Comparison of ENCODE assay signal across 30 cellular contexts in genomic region chr6:23537828-23538227, GRCh38.
"Had no signal": no experiment of that assay in that cellular context is flagged by ENCODE, and none has a peak within 500 bp of the region (broad histone marks: within the 10 kb centered on the region; RNA-seq: fewer than 3 reads in every experiment).

No MANE protein-coding gene starts in this region.

- H3K9me3 Mint-ChIP-seq: activated CD4-positive, alpha-beta T cell treated with anti-CD3 and anti-CD28 coated beads, Interleukin-2, amount 10 ng/mL, durations not matched to agents 24 days and 14 days; T-helper 2 cell treated with Interferon-gamma antibody and Interleukin-4, amounts not matched to agents 5 μg/mL and 100 μg/mL, for 36 hours had no signal

- H3K27ac ChIP-seq: body of pancreas, gastroesophageal sphincter, heart right ventricle had no signal

- H3K4me1 ChIP-seq: body of pancreas, heart right ventricle had no signal

- H3K27ac Mint-ChIP-seq: activated CD4-positive, alpha-beta memory T cell treated with anti-CD3 and anti-CD28 coated beads for 36 hours; activated CD4-positive, alpha-beta T cell treated with anti-CD3 and anti-CD28 coated beads for 36 hours; activated CD4-positive, alpha-beta T cell treated with anti-CD3 and anti-CD28 coated beads, Interleukin-2, amount 10 ng/mL, durations not matched to agents 24 days and 14 days; activated naive CD4-positive, alpha-beta T cell treated with anti-CD3 and anti-CD28 coated beads, Interleukin-2, amount 10 ng/mL, durations not matched to agents 7 days and 5 days; activated naive CD4-positive, alpha-beta T cell treated with anti-CD3 and anti-CD28 coated beads, Interleukin-2, amount 50 U/mL, for 72 hours; activated naive CD8-positive, alpha-beta T cell treated with anti-CD3 and anti-CD28 coated beads, Interleukin-2, amount 10 ng/mL, durations not matched to agents 7 days and 5 days; activated T-cell treated with anti-CD3 and anti-CD28 coated beads, Interleukin-2, amount 50 U/mL, for 24 hours; activated T-cell treated with anti-CD3 and anti-CD28 coated beads, Interleukin-2, amount 50 U/mL, for 72 hours; effector memory CD8-positive, alpha-beta T cell; T-helper 17 cell; T-helper 2 cell treated with Interferon-gamma antibody and Interleukin-4, amounts not matched to agents 5 μg/mL and 100 μg/mL, for 36 hours had no signal

- H3K27me3 ChIP-seq: body of pancreas, gastroesophageal sphincter, heart right ventricle had no signal

- H3K36me3 Mint-ChIP-seq: activated CD4-positive, alpha-beta memory T cell treated with anti-CD3 and anti-CD28 coated beads for 36 hours; activated naive CD4-positive, alpha-beta T cell treated with anti-CD3 and anti-CD28 coated beads, Interleukin-2, amount 10 ng/mL, durations not matched to agents 7 days and 5 days; activated naive CD4-positive, alpha-beta T cell treated with anti-CD3 and anti-CD28 coated beads, Interleukin-2, amount 50 U/mL, for 72 hours; activated naive CD8-positive, alpha-beta T cell treated with anti-CD3 and anti-CD28 coated beads, Interleukin-2, amount 10 ng/mL, durations not matched to agents 7 days and 5 days had no signal

- H3K27me3 Mint-ChIP-seq: activated CD4-positive, alpha-beta memory T cell treated with anti-CD3 and anti-CD28 coated beads for 36 hours; activated CD4-positive, alpha-beta T cell treated with anti-CD3 and anti-CD28 coated beads for 36 hours; activated CD4-positive, alpha-beta T cell treated with anti-CD3 and anti-CD28 coated beads, Interleukin-2, amount 10 ng/mL, durations not matched to agents 24 days and 14 days; activated naive CD4-positive, alpha-beta T cell treated with anti-CD3 and anti-CD28 coated beads, Interleukin-2, amount 10 ng/mL, durations not matched to agents 7 days and 5 days; activated naive CD8-positive, alpha-beta T cell treated with anti-CD3 and anti-CD28 coated beads, Interleukin-2, amount 10 ng/mL, durations not matched to agents 7 days and 5 days; activated T-cell treated with anti-CD3 and anti-CD28 coated beads, Interleukin-2, amount 50 U/mL, for 24 hours; effector memory CD8-positive, alpha-beta T cell; T-helper 17 cell had no signal

- H3K4me3 Mint-ChIP-seq: activated CD4-positive, alpha-beta memory T cell treated with anti-CD3 and anti-CD28 coated beads for 36 hours; activated CD4-positive, alpha-beta T cell treated with anti-CD3 and anti-CD28 coated beads for 36 hours; activated CD4-positive, alpha-beta T cell treated with anti-CD3 and anti-CD28 coated beads, Interleukin-2, amount 10 ng/mL, durations not matched to agents 24 days and 14 days; activated naive CD4-positive, alpha-beta T cell treated with anti-CD3 and anti-CD28 coated beads, Interleukin-2, amount 10 ng/mL, durations not matched to agents 7 days and 5 days; activated naive CD8-positive, alpha-beta T cell treated with anti-CD3 and anti-CD28 coated beads, Interleukin-2, amount 10 ng/mL, durations not matched to agents 7 days and 5 days; activated T-cell treated with anti-CD3 and anti-CD28 coated beads, Interleukin-2, amount 50 U/mL, for 24 hours; activated T-cell treated with anti-CD3 and anti-CD28 coated beads, Interleukin-2, amount 50 U/mL, for 72 hours; effector memory CD8-positive, alpha-beta T cell; T-helper 17 cell; T-helper 2 cell treated with Interferon-gamma antibody and Interleukin-4, amounts not matched to agents 5 μg/mL and 100 μg/mL, for 36 hours had no signal

- ATAC-seq: activated CD4-positive, alpha-beta T cell treated with anti-CD3 and anti-CD28 coated beads for 36 hours; activated naive CD4-positive, alpha-beta T cell treated with anti-CD3 and anti-CD28 coated beads, Interleukin-2, amount 50 U/mL, for 72 hours; activated T-cell treated with anti-CD3 and anti-CD28 coated beads, Interleukin-2, amount 50 U/mL, for 72 hours; body of pancreas; effector memory CD8-positive, alpha-beta T cell; esophagus mucosa; gastroesophageal sphincter; heart right ventricle; T-helper 17 cell had no signal

- DNase-seq: activated CD4-positive, alpha-beta memory T cell treated with anti-CD3 and anti-CD28 coated beads for 36 hours; activated CD4-positive, alpha-beta T cell treated with anti-CD3 and anti-CD28 coated beads for 36 hours; activated CD4-positive, alpha-beta T cell treated with anti-CD3 and anti-CD28 coated beads, Interleukin-2, amount 10 ng/mL, durations not matched to agents 24 days and 14 days; activated CD4-positive, CD25-positive, alpha-beta regulatory T cell; activated CD4-positive, CD25-positive, alpha-beta regulatory T cell treated with anti-CD3 and anti-CD28 coated beads, Interleukin-2, amount 50 U/mL, for 72 hours; activated CD8-positive, alpha-beta memory T cell treated with anti-CD3 and anti-CD28 coated beads, Interleukin-2, amount 50 U/mL, for 48 hours; activated gamma-delta T cell; activated naive CD4-positive, alpha-beta T cell; activated naive CD4-positive, alpha-beta T cell treated with anti-CD3 and anti-CD28 coated beads, Interleukin-2, amount 10 ng/mL, durations not matched to agents 7 days and 5 days; activated naive CD8-positive, alpha-beta T cell treated with anti-CD3 and anti-CD28 coated beads, Interleukin-2, amount 10 ng/mL, durations not matched to agents 7 days and 5 days; activated T-cell treated with anti-CD3 and anti-CD28 coated beads for 4 hours; activated T-cell treated with anti-CD3 and anti-CD28 coated beads, Interleukin-2, amount 50 U/mL, for 24 hours; activated T-cell treated with anti-CD3 and anti-CD28 coated beads, Interleukin-2, amount 50 U/mL, for 72 hours; amygdala; aorta; body of pancreas; caudate nucleus; cortex of kidney; dermis blood vessel endothelial cell; effector CD4-positive, alpha-beta T cell; effector memory CD8-positive, alpha-beta T cell; foreskin melanocyte; heart right ventricle; T-helper 1 cell; T-helper 17 cell; T1000 had no signal

- H3K4me1 Mint-ChIP-seq: activated CD4-positive, alpha-beta T cell treated with anti-CD3 and anti-CD28 coated beads for 36 hours; activated CD4-positive, alpha-beta T cell treated with anti-CD3 and anti-CD28 coated beads, Interleukin-2, amount 10 ng/mL, durations not matched to agents 24 days and 14 days; activated naive CD4-positive, alpha-beta T cell treated with anti-CD3 and anti-CD28 coated beads, Interleukin-2, amount 10 ng/mL, durations not matched to agents 7 days and 5 days; activated naive CD8-positive, alpha-beta T cell treated with anti-CD3 and anti-CD28 coated beads, Interleukin-2, amount 10 ng/mL, durations not matched to agents 7 days and 5 days; T-helper 17 cell had no signal

- H3K9me3 ChIP-seq: body of pancreas, gastroesophageal sphincter, heart right ventricle had no signal

- H3K4me3 ChIP-seq: body of pancreas, gastroesophageal sphincter, heart right ventricle had no signal

- H3K36me3 ChIP-seq: gastroesophageal sphincter, heart right ventricle had no signal
